ENCODE assay signal across 16 cellular contexts in the genomic region with DNA sequence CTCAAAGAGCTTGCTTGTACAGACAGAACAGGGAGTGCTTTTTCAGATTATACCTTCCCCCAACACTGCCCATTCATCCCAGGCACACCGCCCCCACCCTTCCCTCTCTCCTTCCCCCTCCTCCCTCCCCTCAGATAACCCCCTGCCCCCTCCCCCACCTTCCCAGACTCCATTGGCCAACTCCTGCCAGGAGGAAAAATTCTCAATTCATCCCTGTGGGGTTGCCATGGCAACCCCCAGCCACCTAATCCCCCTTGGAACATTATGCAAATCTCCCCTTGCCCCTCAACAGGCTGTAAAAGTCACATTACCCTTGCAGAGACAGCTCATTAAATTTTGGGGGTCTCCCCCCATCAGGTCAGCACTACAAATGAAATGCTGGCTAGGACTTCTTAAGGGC. TPM values are rescaled to one million over a fixed set of nuclear protein-coding genes. Genes with fewer than 3 reads are reported as not detected.
DNase-seq lines count a peak whose midpoint lies in the region; TF ChIP-seq lines count a peak whose summit lies in the region.
"Had no signal": no experiment of that assay in that cellular context is flagged by ENCODE, and none has a peak within 500 bp of the region (broad histone marks: within the 10 kb centered on the region; RNA-seq: fewer than 3 reads in every experiment).

No MANE protein-coding gene starts in this region.

- H3K9me3 Mint-ChIP-seq in activated naive CD4-positive, alpha-beta T cell treated with anti-CD3 and anti-CD28 coated beads for 36 hours = no peaks in the 10 kb centered on the region
- H3K9me3 Mint-ChIP-seq: immature natural killer cell, nephron had no signal

- no peak overlapping the region for H3K9ac ChIP-seq in smooth muscle cell (ENCODE audit: low read depth)

- CTCF ChIA-PET in activated naive CD4-positive, alpha-beta T cell treated with anti-CD3 and anti-CD28 coated beads for 36 hours (lab: Charles Lee) = no interaction called here

- peaks cover 43% of the 10 kb centered on the region for H3K4me1 ChIP-seq in smooth muscle cell (ENCODE audit: low read depth)

- no peaks in the 10 kb centered on the region for H3K9me3 ChIP-seq in smooth muscle cell (replicated peaks; ENCODE audit: low read depth)
- H3K9me3 ChIP-seq: gastroesophageal sphincter, right atrium auricular region, testis had no signal

- peaks cover 64% of the 10 kb centered on the region for H3K4me1 Mint-ChIP-seq in activated naive CD4-positive, alpha-beta T cell treated with anti-CD3 and anti-CD28 coated beads for 36 hours (ENCODE audit: low read depth)

- no peaks in the 10 kb centered on the region for H3K27me3 ChIP-seq in smooth muscle cell (ENCODE audit: low read depth)
- H3K27me3 ChIP-seq: gastroesophageal sphincter, right atrium auricular region, testis had no signal

- peaks cover 7% of the 10 kb centered on the region for H3K36me3 ChIP-seq in smooth muscle cell (ENCODE audit: low read depth)

- H3K4me3 Mint-ChIP-seq in activated naive CD4-positive, alpha-beta T cell treated with anti-CD3 and anti-CD28 coated beads for 36 hours = no peak overlapping the region
- H3K4me3 Mint-ChIP-seq: nephron had no signal

- no peaks in the 10 kb centered on the region for H3K27me3 Mint-ChIP-seq in activated naive CD4-positive, alpha-beta T cell treated with anti-CD3 and anti-CD28 coated beads for 36 hours (ENCODE audit: low read depth)

- no peak overlapping the region for H2AFZ ChIP-seq in smooth muscle cell (ENCODE audit: low read depth)

- H3K27ac ChIP-seq in smooth muscle cell (ENCODE audit: low read depth) = no peak overlapping the region
- H3K27ac ChIP-seq: gastroesophageal sphincter, right atrium auricular region, testis had no signal

- peak overlapping the region; percentile 21 for H3K4me2 ChIP-seq in smooth muscle cell

- H4K20me1 ChIP-seq in smooth muscle cell (ENCODE audit: low read depth) = peaks cover 100% of the 10 kb centered on the region

- peaks cover 98% of the 10 kb centered on the region for H3K79me2 ChIP-seq in smooth muscle cell (ENCODE audit: low read depth)

- TF ChIP-seq CTCF in smooth muscle cell (IDR thresholded peaks at IDR 0.05; ENCODE audit: borderline replicate concordance, insufficient read depth, poor library complexity, severe bottlenecking) = no peak

- H3K36me3 Mint-ChIP-seq in activated naive CD4-positive, alpha-beta T cell treated with anti-CD3 and anti-CD28 coated beads for 36 hours (ENCODE audit: low read depth) = peaks cover 47% of the 10 kb centered on the region

- peaks cover 8% of the 10 kb centered on the region for H3F3A ChIP-seq in smooth muscle cell (ENCODE audit: low read depth)

- WGBS in smooth muscle cell (ENCODE audit: low lambda C conversion rate) = 40% methylated on average over 1 of the region's 1 CpG

- no peak overlapping the region for H3K4me3 ChIP-seq in smooth muscle cell
- H3K4me3 ChIP-seq: gastroesophageal sphincter, right atrium auricular region, testis had no signal

- DNase-seq in activated naive CD4-positive, alpha-beta T cell treated with anti-CD3 and anti-CD28 coated beads for 36 hours = no peak
- no peak for DNase-seq in activated naive CD4-positive, alpha-beta T cell treated with anti-CD3 and anti-CD28 coated beads, Interleukin-2, amount 50 U/mL, for 16 hours
- peak; percentile 44 to 70 for DNase-seq in NCI-H526 (lab: John Stamatoyannopoulos, UW)
- DNase-seq in ecto neural progenitor cell (ENCODE audit: low spot score) = peak; percentile 90
- no peak for DNase-seq in smooth muscle cell (lab: John Stamatoyannopoulos, UW; ENCODE audit: unreplicated experiment)
- DNase-seq in SKM-1 (lab: John Stamatoyannopoulos, UW; ENCODE audit: unreplicated experiment) = no peak
- DNase-seq in NCI-H2029 treated with DMSO at 0.1 percent for 48 hours (lab: John Stamatoyannopoulos, UW) = no peak
- DNase-seq in HCEC 1CT = no peak
- DNase-seq: activated CD4-positive, CD25-positive, alpha-beta regulatory T cell treated with anti-CD3 and anti-CD28 coated beads, Interleukin-2, amount 50 U/mL, for 72 hours; amniotic stem cell; immature natural killer cell; NCI-H1694; testis had no signal

- intact Hi-C loops in activated naive CD4-positive, alpha-beta T cell treated with anti-CD3 and anti-CD28 coated beads for 36 hours (cut with micrococcal nuclease) = no loop called here

- H3K27ac Mint-ChIP-seq in activated naive CD4-positive, alpha-beta T cell treated with anti-CD3 and anti-CD28 coated beads for 36 hours = peak overlapping the region; percentile 39

RNA-seq across cellular contexts. Expression of gene TLE3, which starts 14.3 kb away (rescaled TPM):
- 100 to 1,000 TPM; 105 to 109 TPM for total RNA-seq in activated naive CD4-positive, alpha-beta T cell treated with anti-CD3 and anti-CD28 coated beads for 36 hours
- 46.9 and 53.2 TPM in 2 replicates for total RNA-seq in smooth muscle cell
- 39.7 and 50.9 TPM in 2 replicates for polyA plus RNA-seq in smooth muscle cell

Comparison
In these comparisons a context has a peak if more than half of its experiments do, and no peak if none do; other contexts are left out.
1. DNase-seq: peak in NCI-H526 (2 of 2) and ecto neural progenitor cell (single experiment); none in activated naive CD4-positive, alpha-beta T cell treated with anti-CD3 and anti-CD28 coated beads for 36 hours (single experiment), activated naive CD4-positive, alpha-beta T cell treated with anti-CD3 and anti-CD28 coated beads, Interleukin-2, amount 50 U/mL, for 16 hours (single experiment), smooth muscle cell (single experiment), SKM-1 (single experiment), NCI-H2029 treated with DMSO at 0.1 percent for 48 hours (single experiment) and HCEC 1CT (single experiment).